8 cellular contexts compared by ENCODE assay signal in the genomic region with DNA sequence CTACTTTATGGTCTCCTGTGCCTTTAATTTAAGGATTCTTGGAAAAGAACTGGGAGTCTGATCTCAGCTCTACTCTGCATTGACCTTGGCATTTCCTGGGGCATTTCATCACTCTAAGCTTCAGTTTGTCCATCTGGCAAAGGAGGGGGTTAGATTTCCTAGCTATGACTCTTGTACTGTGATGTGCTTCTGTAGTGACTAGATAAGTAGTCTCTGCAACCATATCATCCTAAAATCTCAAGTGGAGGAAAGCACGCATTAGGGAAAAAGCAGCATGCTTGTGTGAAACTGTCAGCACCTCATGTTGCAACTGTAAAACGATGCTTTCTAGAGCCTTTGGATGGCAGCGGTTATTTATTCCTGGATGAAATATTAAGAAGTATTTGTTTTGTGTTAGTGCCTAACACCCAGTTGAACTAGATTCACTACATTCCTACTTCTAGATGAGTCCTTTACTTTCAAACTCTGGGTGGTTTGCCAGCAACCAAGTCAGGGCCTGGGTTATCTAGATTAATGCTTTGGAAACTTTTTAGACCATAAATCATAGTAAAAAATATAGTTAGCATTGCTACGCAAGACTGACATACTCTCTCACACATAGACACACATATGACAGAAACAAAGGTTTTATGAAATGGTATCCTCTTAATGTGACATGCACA. TPM values are rescaled to one million over a fixed set of nuclear protein-coding genes. Genes with fewer than 3 reads are reported as not detected.
DNase-seq lines count a peak whose midpoint lies in the region; ATAC-seq and TF ChIP-seq lines count a peak whose summit lies in the region.

No MANE protein-coding gene starts in this region.

- DNase-seq in HFF-Myc (ENCODE audit: extremely low read depth, low read depth) (peak; percentile 92), foreskin keratinocyte (peak; percentile 55 to 77), smooth muscle cell of the brain vasculature (ENCODE audit: low read depth, low spot score) (peak; percentile 49), KG1 (lab: John Stamatoyannopoulos, UW) (no peak), ecto neural progenitor cell (ENCODE audit: low spot score) (no peak)
- DNase-seq in stimulated activated CD4-positive, alpha-beta T cell treated with anti-CD3 and anti-CD28 coated beads, Interleukin-1b, Interleukin-23, amount 100 ng/mL, for 48 hours = no peak

- TF ChIP-seq CTCF in HFF-Myc (IDR thresholded peaks at IDR 0.05; ENCODE audit: low read depth, low read length, missing control alignments) (no peak), foreskin keratinocyte (conservative IDR thresholded peaks at IDR 0.05) (peak; percentile 41)

- no peak overlapping the region for H3K27ac ChIP-seq in foreskin keratinocyte

- H3K27me3 ChIP-seq in foreskin keratinocyte = no peaks in the 10 kb centered on the region

- peaks cover 59% of the 10 kb centered on the region for H3K4me1 ChIP-seq in foreskin keratinocyte

- H3K4me3 ChIP-seq in HFF-Myc (replicated peaks; ENCODE audit: low read depth, low read length) = 0 out of 2 replicates have a peak overlapping the region, but pooled peaks have one; percentile 1

- ATAC-seq in SK-N-SH treated with all-trans-retinoic acid at 6 μM for 48 hours (peak; percentile 94), foreskin keratinocyte (peak; percentile 84), GM19452 (IDR thresholded peaks at IDR 0.05; ENCODE audit: unreplicated experiment) (no peak)

TF ChIP-seq in SK-N-SH treated with all-trans-retinoic acid at 6 μM for 48 hours, 23 proteins besides CTCF, POLR2A, EP300 and RAD21:
- no peak for TF ChIP-seq POU6F1 (CRISPR knock-in tag; IDR thresholded peaks at IDR 0.05; ENCODE audit: borderline replicate concordance, low read depth)
- TF ChIP-seq ZFP3 (CRISPR knock-in tag; IDR thresholded peaks at IDR 0.05) = 0 out of 2 replicates have a peak, but pooled peaks have one; percentile 71
- TF ChIP-seq, protein P1, sequence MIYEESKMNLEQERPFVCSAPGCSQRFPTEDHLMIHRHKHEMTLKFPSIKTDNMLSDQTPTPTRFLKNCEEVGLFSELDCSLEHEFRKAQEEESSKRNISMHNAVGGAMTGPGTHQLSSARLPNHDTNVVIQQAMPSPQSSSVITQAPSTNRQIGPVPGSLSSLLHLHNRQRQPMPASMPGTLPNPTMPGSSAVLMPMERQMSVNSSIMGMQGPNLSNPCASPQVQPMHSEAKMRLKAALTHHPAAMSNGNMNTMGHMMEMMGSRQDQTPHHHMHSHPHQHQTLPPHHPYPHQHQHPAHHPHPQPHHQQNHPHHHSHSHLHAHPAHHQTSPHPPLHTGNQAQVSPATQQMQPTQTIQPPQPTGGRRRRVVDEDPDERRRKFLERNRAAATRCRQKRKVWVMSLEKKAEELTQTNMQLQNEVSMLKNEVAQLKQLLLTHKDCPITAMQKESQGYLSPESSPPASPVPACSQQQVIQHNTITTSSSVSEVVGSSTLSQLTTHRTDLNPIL (CRISPR knock-in tag; IDR thresholded peaks at IDR 0.05; ENCODE audit: low read depth) = 0 out of 2 replicates have a peak, but pooled peaks have one; percentile 23
- TF ChIP-seq, protein P2, sequence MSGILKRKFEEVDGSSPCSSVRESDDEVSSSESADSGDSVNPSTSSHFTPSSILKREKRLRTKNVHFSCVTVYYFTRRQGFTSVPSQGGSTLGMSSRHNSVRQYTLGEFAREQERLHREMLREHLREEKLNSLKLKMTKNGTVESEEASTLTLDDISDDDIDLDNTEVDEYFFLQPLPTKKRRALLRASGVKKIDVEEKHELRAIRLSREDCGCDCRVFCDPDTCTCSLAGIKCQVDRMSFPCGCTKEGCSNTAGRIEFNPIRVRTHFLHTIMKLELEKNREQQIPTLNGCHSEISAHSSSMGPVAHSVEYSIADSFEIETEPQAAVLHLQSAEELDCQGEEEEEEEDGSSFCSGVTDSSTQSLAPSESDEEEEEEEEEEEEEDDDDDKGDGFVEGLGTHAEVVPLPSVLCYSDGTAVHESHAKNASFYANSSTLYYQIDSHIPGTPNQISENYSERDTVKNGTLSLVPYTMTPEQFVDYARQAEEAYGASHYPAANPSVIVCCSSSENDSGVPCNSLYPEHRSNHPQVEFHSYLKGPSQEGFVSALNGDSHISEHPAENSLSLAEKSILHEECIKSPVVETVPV (CRISPR knock-in tag; IDR thresholded peaks at IDR 0.05) = no peak
- peak; percentile 21; the same call in 1 of the 2 replicates for TF ChIP-seq PATZ1 (CRISPR knock-in tag; IDR thresholded peaks at IDR 0.05; ENCODE audit: borderline replicate concordance)
- TF ChIP-seq RARB (CRISPR knock-in tag; IDR thresholded peaks at IDR 0.05) = no peak
- TF ChIP-seq, protein P3, sequence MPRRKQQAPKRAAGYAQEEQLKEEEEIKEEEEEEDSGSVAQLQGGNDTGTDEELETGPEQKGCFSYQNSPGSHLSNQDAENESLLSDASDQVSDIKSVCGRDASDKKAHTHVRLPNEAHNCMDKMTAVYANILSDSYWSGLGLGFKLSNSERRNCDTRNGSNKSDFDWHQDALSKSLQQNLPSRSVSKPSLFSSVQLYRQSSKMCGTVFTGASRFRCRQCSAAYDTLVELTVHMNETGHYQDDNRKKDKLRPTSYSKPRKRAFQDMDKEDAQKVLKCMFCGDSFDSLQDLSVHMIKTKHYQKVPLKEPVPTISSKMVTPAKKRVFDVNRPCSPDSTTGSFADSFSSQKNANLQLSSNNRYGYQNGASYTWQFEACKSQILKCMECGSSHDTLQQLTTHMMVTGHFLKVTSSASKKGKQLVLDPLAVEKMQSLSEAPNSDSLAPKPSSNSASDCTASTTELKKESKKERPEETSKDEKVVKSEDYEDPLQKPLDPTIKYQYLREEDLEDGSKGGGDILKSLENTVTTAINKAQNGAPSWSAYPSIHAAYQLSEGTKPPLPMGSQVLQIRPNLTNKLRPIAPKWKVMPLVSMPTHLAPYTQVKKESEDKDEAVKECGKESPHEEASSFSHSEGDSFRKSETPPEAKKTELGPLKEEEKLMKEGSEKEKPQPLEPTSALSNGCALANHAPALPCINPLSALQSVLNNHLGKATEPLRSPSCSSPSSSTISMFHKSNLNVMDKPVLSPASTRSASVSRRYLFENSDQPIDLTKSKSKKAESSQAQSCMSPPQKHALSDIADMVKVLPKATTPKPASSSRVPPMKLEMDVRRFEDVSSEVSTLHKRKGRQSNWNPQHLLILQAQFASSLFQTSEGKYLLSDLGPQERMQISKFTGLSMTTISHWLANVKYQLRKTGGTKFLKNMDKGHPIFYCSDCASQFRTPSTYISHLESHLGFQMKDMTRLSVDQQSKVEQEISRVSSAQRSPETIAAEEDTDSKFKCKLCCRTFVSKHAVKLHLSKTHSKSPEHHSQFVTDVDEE (CRISPR knock-in tag; IDR thresholded peaks at IDR 0.05) = peak; percentile 52; the same call in 1 of the 2 replicates
- peak; percentile 92 for TF ChIP-seq ISL1 (CRISPR knock-in tag; IDR thresholded peaks at IDR 0.05)
- no peak for TF ChIP-seq ZNF70 (CRISPR knock-in tag; IDR thresholded peaks at IDR 0.05)

RNA-seq across cellular contexts. Expression of gene WDFY2, which starts 6.8 kb away (rescaled TPM):
- total RNA-seq in foreskin keratinocyte = 21.5 and 23.6 TPM in 2 replicates
- 9.2 and 11.1 TPM in 2 replicates for polyA plus RNA-seq in foreskin keratinocyte

Comparison
In these comparisons a context has a peak if more than half of its experiments do, and no peak if none do; other contexts are left out.
1. DNase-seq: peak in HFF-Myc (single experiment), foreskin keratinocyte (2 of 2) and smooth muscle cell of the brain vasculature (single experiment); none in KG1 (single experiment), ecto neural progenitor cell (single experiment) and stimulated activated CD4-positive, alpha-beta T cell treated with anti-CD3 and anti-CD28 coated beads, Interleukin-1b, Interleukin-23, amount 100 ng/mL, for 48 hours (single experiment).